31 cellular contexts compared by ENCODE assay signal in genomic region chr5:34772691-34773090, GRCh38.
"Had no signal": no experiment of that assay in that cellular context is flagged by ENCODE, and none has a peak within 500 bp of the region (broad histone marks: within the 10 kb centered on the region; RNA-seq: fewer than 3 reads in every experiment).

No MANE protein-coding gene starts in this region.

- ATAC-seq: activated CD8-positive, alpha-beta memory T cell treated with anti-CD3 and anti-CD28 coated beads, Interleukin-2, amount 10 ng/mL, durations not matched to agents 7 days and 5 days had no signal

- H3K27ac ChIP-seq: ascending aorta, cardiac muscle cell, WERI-Rb-1 had no signal

- H3K9me3 ChIP-seq: ascending aorta had no signal

- H3K27me3 ChIP-seq: ascending aorta, cardiac muscle cell, MG63 had no signal

- H3K4me3 ChIP-seq: ascending aorta, cardiac muscle cell, MG63 had no signal

- H3K36me3 Mint-ChIP-seq: activated CD8-positive, alpha-beta memory T cell treated with anti-CD3 and anti-CD28 coated beads, Interleukin-2, amount 10 ng/mL, durations not matched to agents 7 days and 5 days; activated naive CD4-positive, alpha-beta T cell treated with anti-CD3 and anti-CD28 coated beads, Interleukin-2, amount 50 U/mL, for 24 hours; activated naive CD8-positive, alpha-beta T cell treated with anti-CD3 and anti-CD28 coated beads, Interleukin-2, amount 10 ng/mL, durations not matched to agents 7 days and 5 days had no signal

- H3K4me1 Mint-ChIP-seq: activated CD4-positive, alpha-beta memory T cell treated with anti-CD3 and anti-CD28 coated beads, Interleukin-2, amount 10 ng/mL, durations not matched to agents 7 days and 5 days; activated CD8-positive, alpha-beta memory T cell treated with anti-CD3 and anti-CD28 coated beads, Interleukin-2, amount 10 ng/mL, durations not matched to agents 7 days and 5 days; activated naive CD4-positive, alpha-beta T cell treated with anti-CD3 and anti-CD28 coated beads, Interleukin-2, amount 50 U/mL, for 24 hours; activated naive CD8-positive, alpha-beta T cell treated with anti-CD3 and anti-CD28 coated beads, Interleukin-2, amount 10 ng/mL, durations not matched to agents 7 days and 5 days had no signal

- H3K27ac Mint-ChIP-seq: activated CD4-positive, alpha-beta memory T cell treated with anti-CD3 and anti-CD28 coated beads, Interleukin-2, amount 10 ng/mL, durations not matched to agents 7 days and 5 days; activated CD8-positive, alpha-beta memory T cell treated with anti-CD3 and anti-CD28 coated beads, Interleukin-2, amount 10 ng/mL, durations not matched to agents 7 days and 5 days; activated naive CD4-positive, alpha-beta T cell treated with anti-CD3 and anti-CD28 coated beads, Interleukin-2, amount 50 U/mL, for 24 hours; activated naive CD8-positive, alpha-beta T cell treated with anti-CD3 and anti-CD28 coated beads, Interleukin-2, amount 10 ng/mL, durations not matched to agents 7 days and 5 days had no signal

- DNase-seq: activated CD4-positive, alpha-beta memory T cell treated with anti-CD3 and anti-CD28 coated beads, Interleukin-2, amount 10 ng/mL, durations not matched to agents 7 days and 5 days; activated CD4-positive, alpha-beta T cell treated with anti-CD3 and anti-CD28 coated beads for 1 hour; activated CD4-positive, alpha-beta T cell treated with anti-CD3 and anti-CD28 coated beads for 48 hours; activated CD4-positive, CD25-positive, alpha-beta regulatory T cell; activated CD8-positive, alpha-beta memory T cell treated with anti-CD3 and anti-CD28 coated beads for 24 hours; activated CD8-positive, alpha-beta memory T cell treated with anti-CD3 and anti-CD28 coated beads, Interleukin-2, amount 10 ng/mL, durations not matched to agents 7 days and 5 days; activated CD8-positive, alpha-beta memory T cell treated with anti-CD3 and anti-CD28 coated beads, Interleukin-2, amount 50 U/mL, for 48 hours; activated effector memory CD4-positive, alpha-beta T cell treated with Interleukin-2 at 50 U/mL for 16 hours; activated naive CD4-positive, alpha-beta T cell; activated naive CD8-positive, alpha-beta T cell treated with anti-CD3 and anti-CD28 coated beads, Interleukin-2, amount 10 ng/mL, durations not matched to agents 7 days and 5 days; activated T-cell treated with anti-CD3 and anti-CD28 coated beads, Interleukin-2, amount 50 U/mL, for 48 hours; amygdala; Kasumi-1; KG1; MG63; NCI-H1048; NCI-H1105 treated with DMSO at 0.1 percent for 48 hours; NCI-H1436; NCI-H1694; NCI-H1930; NCI-H2081 treated with DMSO at 0.1 percent for 48 hours; NCI-H345; NCI-H524 treated with DMSO at 0.1 percent for 48 hours; Right ventricle myocardium superior; SW 1271; T-helper 1 cell; T1000; WERI-Rb-1 had no signal

- H3K4me3 Mint-ChIP-seq: activated CD4-positive, alpha-beta memory T cell treated with anti-CD3 and anti-CD28 coated beads, Interleukin-2, amount 10 ng/mL, durations not matched to agents 7 days and 5 days; activated CD8-positive, alpha-beta memory T cell treated with anti-CD3 and anti-CD28 coated beads, Interleukin-2, amount 10 ng/mL, durations not matched to agents 7 days and 5 days; activated naive CD4-positive, alpha-beta T cell treated with anti-CD3 and anti-CD28 coated beads, Interleukin-2, amount 50 U/mL, for 24 hours; activated naive CD8-positive, alpha-beta T cell treated with anti-CD3 and anti-CD28 coated beads, Interleukin-2, amount 10 ng/mL, durations not matched to agents 7 days and 5 days had no signal

- H3K36me3 ChIP-seq: ascending aorta, cardiac muscle cell, WERI-Rb-1 had no signal
